ENCODE assay signal across 13 cellular contexts in genomic region chr7:2066251-2066919, GRCh38.
DNase-seq lines count a peak whose midpoint lies in the region; ATAC-seq and TF ChIP-seq lines count a peak whose summit lies in the region.
"Had no signal": no experiment of that assay in that cellular context is flagged by ENCODE, and none has a peak within 500 bp of the region (broad histone marks: within the 10 kb centered on the region; RNA-seq: fewer than 3 reads in every experiment).

No MANE protein-coding gene starts in this region.

- H3K23ac ChIP-seq in mesendoderm (ENCODE audit: low read length), result no peak overlapping the region

- no peak overlapping the region for H3K18ac ChIP-seq in mesendoderm (ENCODE audit: low read length)

- H2BK120ac ChIP-seq in mesendoderm (ENCODE audit: low read depth, low read length), result no peak overlapping the region

- POLR2A ChIA-PET in GM10248 (lab: Yijun Ruan, JAX), result no interaction called here

- CTCF ChIA-PET in GM10248 (lab: Yijun Ruan, JAX), result no interaction called here

- H3K9me3 ChIP-seq in DOHH2 (ENCODE audit: control insufficient read depth, insufficient read depth, low read length), result no peaks in the 10 kb centered on the region

- no peak overlapping the region for H2AK5ac ChIP-seq in mesendoderm (ENCODE audit: low read length)

- H2BK5ac ChIP-seq in mesendoderm (ENCODE audit: low read length), result no peak overlapping the region

- TF ChIP-seq CTCF in DOHH2 (IDR thresholded peaks at IDR 0.05; ENCODE audit: low read depth, low read length, poor library complexity, severe bottlenecking) (no peak), GM10248 (IDR thresholded peaks at IDR 0.05; ENCODE audit: control extremely low read depth, extremely low read depth, low read depth, missing control alignments) (no peak)

- no CpG with 5 or more reads among the region's 28 CpGs for WGBS in mesendoderm (ENCODE audit: extremely low coverage, insufficient coverage, low lambda C conversion rate)

- H4K8ac ChIP-seq in mesendoderm (ENCODE audit: low read depth, low read length), result no peak overlapping the region

- H3K36me3 ChIP-seq in DOHH2 (ENCODE audit: control insufficient read depth, low read length) (peaks cover 42% of the 10 kb centered on the region), mesendoderm (ENCODE audit: control insufficient read depth, insufficient read depth, low read length) (no peaks in the 10 kb centered on the region)

- H3K4me2 ChIP-seq in DOHH2 (ENCODE audit: low read length), result peak overlapping the region; percentile 68
- no peak overlapping the region for H3K4me2 ChIP-seq in mesendoderm (ENCODE audit: low read length)

- no peaks in the 10 kb centered on the region for H3K27me3 ChIP-seq in DOHH2 (ENCODE audit: control insufficient read depth, low read length)
- no peaks in the 10 kb centered on the region for H3K27me3 ChIP-seq in mesendoderm (ENCODE audit: insufficient read depth, low read length, poor library complexity)

- no peak for ATAC-seq in GM18907 (IDR thresholded peaks at IDR 0.05; ENCODE audit: unreplicated experiment)
- ATAC-seq: K562 had no signal

- H3K27ac ChIP-seq in DOHH2 (ENCODE audit: low read depth, low read length), result peak overlapping the region; percentile 51
- H3K27ac ChIP-seq in mesendoderm (ENCODE audit: low read depth, low read length), result no peak overlapping the region
- H3K27ac ChIP-seq: VCaP had no signal

- no peaks in the 10 kb centered on the region; the same call in 1 of the 2 replicates for H3K79me2 ChIP-seq in DOHH2 (ENCODE audit: control insufficient read depth, low read length)
- H3K79me2 ChIP-seq in mesendoderm (ENCODE audit: control insufficient read depth, insufficient read depth, low read length), result no peaks in the 10 kb centered on the region

- H3K79me1 ChIP-seq in mesendoderm (ENCODE audit: low read length), result no peaks in the 10 kb centered on the region

- peak; percentile 4 for DNase-seq in T-helper 9 cell
- DNase-seq in activated effector memory CD4-positive, alpha-beta T cell treated with Interleukin-2 at 50 U/mL for 16 hours, result peak; percentile 24
- DNase-seq in retina, result peak; percentile 88
- DNase-seq in AG08396 (ENCODE audit: low spot score), result no peak
- DNase-seq in mesendoderm, result no peak
- DNase-seq in GM10248 (ENCODE audit: extremely low spot score), result no peak
- DNase-seq: H9, hypothalamus, mammary epithelial cell had no signal

- H3K9ac ChIP-seq in mesendoderm (ENCODE audit: low read length), result no peak overlapping the region

- peak overlapping the region; percentile 54 for H3K4me3 ChIP-seq in DOHH2 (ENCODE audit: low read length)
- no peak overlapping the region for H3K4me3 ChIP-seq in mesendoderm (ENCODE audit: low read length)
- H3K4me3 ChIP-seq: K562 had no signal

- peaks cover 38% of the 10 kb centered on the region for H3K4me1 ChIP-seq in DOHH2 (ENCODE audit: control insufficient read depth, low read length)
- no peaks in the 10 kb centered on the region for H3K4me1 ChIP-seq in mesendoderm (ENCODE audit: control insufficient read depth, low read depth, low read length)

- H3K56ac ChIP-seq in mesendoderm (ENCODE audit: low read length), result no peak overlapping the region

- H3K9me2 ChIP-seq in DOHH2 (replicated peaks; ENCODE audit: control insufficient read depth, low read length), result no peaks in the 10 kb centered on the region

- no peak overlapping the region for H2BK15ac ChIP-seq in mesendoderm (replicated peaks; ENCODE audit: low read depth)

- no peak overlapping the region for H4K5ac ChIP-seq in mesendoderm (ENCODE audit: low read length)

- H3F3A ChIP-seq in DOHH2 (ENCODE audit: control insufficient read depth, insufficient read depth), result peaks cover 5% of the 10 kb centered on the region

- H4K20me1 ChIP-seq in DOHH2 (ENCODE audit: control insufficient read depth, insufficient read depth, low read depth, low read length), result no peaks in the 10 kb centered on the region

- H3K4ac ChIP-seq in mesendoderm (ENCODE audit: low read depth, low read length), result no peak overlapping the region

Comparison
In these comparisons a context has a peak if more than half of its experiments do, and no peak if none do; other contexts are left out.
1. DNase-seq: peak in T-helper 9 cell (single experiment), activated effector memory CD4-positive, alpha-beta T cell treated with Interleukin-2 at 50 U/mL for 16 hours (single experiment) and retina (single experiment); none in AG08396 (single experiment), mesendoderm (single experiment) and GM10248 (single experiment).